ENCODE assay signal across 9 cellular contexts in the genomic region with DNA sequence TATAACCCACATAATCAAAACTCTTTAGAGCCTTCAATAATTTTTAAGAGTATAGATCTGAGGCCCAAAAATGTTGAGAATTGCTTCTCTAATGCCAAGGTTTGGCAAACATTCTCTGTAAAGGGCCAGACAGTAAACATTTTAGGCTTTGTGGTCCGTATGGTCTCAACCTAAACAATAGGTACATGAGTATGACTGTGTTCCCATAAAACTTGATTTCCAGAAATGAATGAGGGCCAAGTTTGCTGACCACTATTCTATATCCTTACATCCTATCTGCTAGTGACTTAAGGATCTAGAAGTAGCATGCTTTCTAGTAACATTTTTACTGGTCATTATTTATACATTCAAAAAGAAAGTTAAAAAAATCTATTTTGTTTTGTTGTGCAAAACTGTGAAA.
"Had no signal": no experiment of that assay in that cellular context is flagged by ENCODE, and none has a peak within 500 bp of the region (broad histone marks: within the 10 kb centered on the region; RNA-seq: fewer than 3 reads in every experiment).

No MANE protein-coding gene starts in this region.

- H3K9me3 ChIP-seq: HAP-1 had no signal

- H3K4me2 ChIP-seq: GM23338, KMS-11 had no signal

- H3K4me1 ChIP-seq: HAP-1 had no signal

- ATAC-seq: GM23338, HepG2 had no signal

- H3K27ac Mint-ChIP-seq: GM23338, IgD-negative memory B cell had no signal

- H3K4me3 ChIP-seq: GM23338, HAP-1 had no signal

- H3K9me3 Mint-ChIP-seq: GM23338 had no signal

- H2AFZ ChIP-seq: GM23338 had no signal

- H3K36me3 ChIP-seq: HAP-1 had no signal

- H3K9ac ChIP-seq: KMS-11 had no signal

- FAIRE-seq: H1, H54, HepG2 had no signal

- H3K4me3 Mint-ChIP-seq: GM23338, IgD-negative memory B cell had no signal

- H3K27ac ChIP-seq: HL-60, KMS-11 had no signal

- DNase-seq: KBM-7 had no signal
